13 cellular contexts compared by ENCODE assay signal in genomic region chr1:164562947-164563346, GRCh38. TPM values are rescaled to one million over a fixed set of nuclear protein-coding genes. Genes with fewer than 3 reads are reported as not detected.
DNase-seq lines count a peak whose midpoint lies in the region; ATAC-seq, FAIRE-seq and TF ChIP-seq lines count a peak whose summit lies in the region.
"Had no signal": no experiment of that assay in that cellular context is flagged by ENCODE, and none has a peak within 500 bp of the region (broad histone marks: within the 10 kb centered on the region; RNA-seq: fewer than 3 reads in every experiment).

No MANE protein-coding gene starts in this region.

- peak overlapping the region; percentile 82 for H3K4me3 ChIP-seq in A673 (ENCODE audit: low read depth, low read length, poor library complexity, severe bottlenecking)
- peak overlapping the region; percentile 50 for H3K4me3 ChIP-seq in RWPE2 (ENCODE audit: severe bottlenecking)
- H3K4me3 ChIP-seq in pancreas: peak overlapping the region; percentile 5 to 69 (median 40)
- H3K4me3 ChIP-seq: K562 had no signal

- POLR2A ChIA-PET in A673 (lab: Charles Lee; ENCODE audit: low non-redundant PET): no interaction called here

- H3K4me1 ChIP-seq in A673 (ENCODE audit: insufficient read depth, low read length, poor library complexity, severe bottlenecking) (peaks cover 31% of the 10 kb centered on the region), RWPE2 (ENCODE audit: insufficient read depth, poor library complexity, severe bottlenecking) (peaks cover 16% of the 10 kb centered on the region), pancreas (peaks cover 4 to 32% (median 26%) of the 10 kb centered on the region in 3 donors)

- DNase-seq in A673 (ENCODE audit: low spot score): no peak
- no peak for DNase-seq in RWPE2 (ENCODE audit: low spot score)
- peak; percentile 16 for DNase-seq in fibroblast of peridontal ligament (ENCODE audit: extremely low read depth)
- DNase-seq in pancreas: no peak
- no peak for DNase-seq in H54 (ENCODE audit: insufficient read length, low spot score)
- DNase-seq: activated naive CD4-positive, alpha-beta T cell; head of caudate nucleus had no signal

- H3K9me3 ChIP-seq in A673 (ENCODE audit: low read depth, low read length, poor library complexity, severe bottlenecking): no peaks in the 10 kb centered on the region
- H3K9me3 ChIP-seq in RWPE2 (ENCODE audit: severe bottlenecking): no peaks in the 10 kb centered on the region
- H3K9me3 ChIP-seq in pancreas: no peaks in the 10 kb centered on the region
- H3K9me3 ChIP-seq: tibial nerve had no signal

- WGBS in pancreas, 2 donors: 3 to 10% methylated on average over 2 of the region's 2 CpGs

- no peak for TF ChIP-seq POLR2A in H54 (IDR thresholded peaks at IDR 0.05; ENCODE audit: low read depth, low read length)

- intact Hi-C loops in A673 (cut with micrococcal nuclease; ENCODE audit: unreplicated experiment): no loop called here
- intact Hi-C loops in pancreas (cut with DNase I): no loop called here

- no peak for FAIRE-seq in pancreas (lab: Jason Lieb, UNC)
- FAIRE-seq in H54 (lab: Jason Lieb, UNC): no peak
- FAIRE-seq: GM18507, K562 had no signal

- H3K27me3 ChIP-seq in A673 (replicated peaks; ENCODE audit: insufficient read depth, low read depth, low read length, poor library complexity): no peaks in the 10 kb centered on the region
- no peaks in the 10 kb centered on the region for H3K27me3 ChIP-seq in RWPE2 (ENCODE audit: insufficient read depth, poor library complexity, severe bottlenecking)
- no peaks in the 10 kb centered on the region for H3K27me3 ChIP-seq in pancreas
- H3K27me3 ChIP-seq: tibial nerve had no signal

- peak overlapping the region; percentile 27 for H3K27ac ChIP-seq in A673 (ENCODE audit: low read depth, low read length, poor library complexity, severe bottlenecking)
- H3K27ac ChIP-seq in RWPE2 (ENCODE audit: poor library complexity, severe bottlenecking): no peak overlapping the region
- peak overlapping the region in 2 of 4 donors; percentile 88 for H3K27ac ChIP-seq in pancreas

- TF ChIP-seq CTCF in A673 (conservative IDR thresholded peaks at IDR 0.05; ENCODE audit: low read depth, low read length): no peak
- TF ChIP-seq CTCF in RWPE2 (IDR thresholded peaks at IDR 0.05; ENCODE audit: poor library complexity, severe bottlenecking): no peak
- TF ChIP-seq CTCF in pancreas (IDR thresholded peaks at IDR 0.05): no peak

- ATAC-seq in RWPE2 (ENCODE audit: low read depth) (no peak), pancreas (no peak), GM19328 (IDR thresholded peaks at IDR 0.05; ENCODE audit: unreplicated experiment) (no peak), GM18498 (IDR thresholded peaks at IDR 0.05; ENCODE audit: unreplicated experiment) (no peak), HG03565 (IDR thresholded peaks at IDR 0.05; ENCODE audit: unreplicated experiment) (no peak)
- ATAC-seq: K562 had no signal

- BruUV-seq in A673 (replicated peaks; lab: Mats Ljungman, UMichigan): no TSS peak

- CTCF ChIA-PET in A673 (lab: Charles Lee): no interaction called here

- no peaks in the 10 kb centered on the region for H3K36me3 ChIP-seq in A673 (ENCODE audit: insufficient read depth, low read length, poor library complexity, severe bottlenecking)
- H3K36me3 ChIP-seq in RWPE2 (ENCODE audit: low read depth): no peaks in the 10 kb centered on the region
- H3K36me3 ChIP-seq in pancreas: no peaks in the 10 kb centered on the region
- H3K36me3 ChIP-seq: tibial nerve had no signal

RNA-seq across cellular contexts. Expression of gene PBX1, which starts 4.0 kb away (rescaled TPM):
- total RNA-seq in A673 (2021) (51.5 and 63.0 TPM in 2 replicates), pancreas (100 to 1,000 TPM in 2 of 6 donors, 10 to 100 TPM in 4; 74.1 to 113 (median 94.3) TPM)
- 10 to 100 TPM; 17.3 to 21.7 TPM for polyA plus RNA-seq in pancreas
